ENCODE assay signal across 27 cellular contexts in the genomic region with DNA sequence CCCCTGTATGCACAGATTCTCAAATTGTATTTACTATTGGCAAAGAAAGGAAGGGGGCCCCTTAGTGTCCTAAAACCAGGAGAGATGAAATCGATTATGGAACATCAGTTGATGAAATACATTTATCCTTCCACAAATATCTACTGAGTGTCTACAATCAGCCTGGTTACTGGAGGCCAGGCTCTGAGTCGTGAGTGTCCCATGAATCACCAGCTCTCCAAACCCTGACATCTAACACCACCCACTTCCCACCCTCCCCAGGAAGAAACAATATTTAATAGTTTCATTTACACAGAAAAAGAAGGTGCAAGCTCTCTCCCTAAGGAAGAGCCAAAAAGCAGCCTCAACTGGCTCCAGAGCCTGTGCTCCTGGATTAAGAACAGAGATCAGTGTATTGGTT. TPM values are rescaled to one million over a fixed set of nuclear protein-coding genes. Genes with fewer than 3 reads are reported as not detected.
DNase-seq lines count a peak whose midpoint lies in the region; ATAC-seq and TF ChIP-seq lines count a peak whose summit lies in the region.
"Had no signal": no experiment of that assay in that cellular context is flagged by ENCODE, and none has a peak within 500 bp of the region (broad histone marks: within the 10 kb centered on the region; RNA-seq: fewer than 3 reads in every experiment).

No MANE protein-coding gene starts in this region.

- BruUV-seq in PC-9 (replicated peaks; lab: Mats Ljungman, UMichigan), result no TSS peak

- H3K4me1 Mint-ChIP-seq in T-helper 2 cell treated with Interferon-gamma antibody and Interleukin-4, amounts not matched to agents 5 μg/mL and 100 μg/mL, for 36 hours (ENCODE audit: low read depth), result peaks cover 25% of the 10 kb centered on the region
- H3K4me1 Mint-ChIP-seq in CD4-positive, alpha-beta T cell (ENCODE audit: low read depth), result peaks cover 5% of the 10 kb centered on the region
- peaks cover 27% of the 10 kb centered on the region for H3K4me1 Mint-ChIP-seq in activated CD8-positive, alpha-beta T cell treated with anti-CD3 and anti-CD28 coated beads, Interleukin-2, amount 10 ng/mL, durations not matched to agents 7 days and 5 days (ENCODE audit: low read depth)

- H3K27me3 Mint-ChIP-seq in T-helper 2 cell treated with Interferon-gamma antibody and Interleukin-4, amounts not matched to agents 5 μg/mL and 100 μg/mL, for 36 hours (ENCODE audit: low read depth), result peaks cover 3% of the 10 kb centered on the region
- H3K27me3 Mint-ChIP-seq in CD4-positive, alpha-beta T cell, result peaks cover 34% of the 10 kb centered on the region
- peaks cover 18% of the 10 kb centered on the region for H3K27me3 Mint-ChIP-seq in activated CD8-positive, alpha-beta T cell treated with anti-CD3 and anti-CD28 coated beads, Interleukin-2, amount 10 ng/mL, durations not matched to agents 7 days and 5 days (ENCODE audit: low read depth)

- intact Hi-C loops in CD4-positive, alpha-beta T cell (cut with DNase I, micrococcal nuclease), result no loop called here
- intact Hi-C loops in PC-9 (cut with micrococcal nuclease; ENCODE audit: unreplicated experiment), result no loop called here

- H3K9me3 ChIP-seq in CD4-positive, alpha-beta T cell (ENCODE audit: control insufficient read depth, low read length), result no peaks in the 10 kb centered on the region
- no peaks in the 10 kb centered on the region for H3K9me3 ChIP-seq in PC-9 (ENCODE audit: insufficient read depth, low read depth)
- H3K9me3 ChIP-seq: ascending aorta, HAP-1, MG63, psoas muscle, upper lobe of left lung had no signal

- no peaks in the 10 kb centered on the region for H3K9me3 Mint-ChIP-seq in T-helper 2 cell treated with Interferon-gamma antibody and Interleukin-4, amounts not matched to agents 5 μg/mL and 100 μg/mL, for 36 hours
- no peaks in the 10 kb centered on the region for H3K9me3 Mint-ChIP-seq in CD4-positive, alpha-beta T cell
- no peaks in the 10 kb centered on the region for H3K9me3 Mint-ChIP-seq in activated CD8-positive, alpha-beta T cell treated with anti-CD3 and anti-CD28 coated beads, Interleukin-2, amount 10 ng/mL, durations not matched to agents 7 days and 5 days (ENCODE audit: insufficient read depth)
- H3K9me3 Mint-ChIP-seq: activated naive CD4-positive, alpha-beta T cell treated with anti-CD3 and anti-CD28 coated beads for 36 hours; mesothelial cell of epicardium; nephron progenitor cell had no signal

- peak overlapping the region; percentile 81 for H3K4me2 ChIP-seq in PC-9

- no peak overlapping the region for H3K27ac ChIP-seq in CD4-positive, alpha-beta T cell (ENCODE audit: low read depth, low read length)
- H3K27ac ChIP-seq in PC-9 (peak overlapping the region; percentile 94), foreskin keratinocyte (peak overlapping the region; percentile 42)
- H3K27ac ChIP-seq: ascending aorta had no signal

- peaks cover 4% of the 10 kb centered on the region for H3K27me3 ChIP-seq in CD4-positive, alpha-beta T cell (ENCODE audit: control insufficient read depth, insufficient read depth, low read length)
- H3K27me3 ChIP-seq in PC-9 (ENCODE audit: insufficient read depth, low read depth) (no peaks in the 10 kb centered on the region), foreskin keratinocyte (no peaks in the 10 kb centered on the region)
- H3K27me3 ChIP-seq: ascending aorta, MG63, upper lobe of left lung had no signal

- no peak for ATAC-seq in CD4-positive, alpha-beta T cell (ENCODE audit: poor library complexity)
- no peak for ATAC-seq in foreskin keratinocyte
- no peak for ATAC-seq in activated CD8-positive, alpha-beta T cell treated with anti-CD3 and anti-CD28 coated beads, Interleukin-2, amount 10 ng/mL, durations not matched to agents 7 days and 5 days
- ATAC-seq: activated CD4-positive, CD25-positive, alpha-beta regulatory T cell treated with anti-CD3 and anti-CD28 coated beads, Interleukin-2, amount 50 U/mL, for 24 hours had no signal

- no peaks in the 10 kb centered on the region for H4K20me1 ChIP-seq in PC-9 (ENCODE audit: insufficient read depth)

- no peak for TF ChIP-seq CTCF in CD4-positive, alpha-beta T cell (IDR thresholded peaks at IDR 0.05)
- TF ChIP-seq CTCF in PC-9 (conservative IDR thresholded peaks at IDR 0.05), result no peak
- no peak for TF ChIP-seq CTCF in foreskin keratinocyte (conservative IDR thresholded peaks at IDR 0.05)

- peaks cover 41% of the 10 kb centered on the region for H3K4me1 ChIP-seq in PC-9 (replicated peaks; ENCODE audit: insufficient read depth)
- H3K4me1 ChIP-seq in foreskin keratinocyte, result peaks cover 23% of the 10 kb centered on the region

- H3K4me3 Mint-ChIP-seq in T-helper 2 cell treated with Interferon-gamma antibody and Interleukin-4, amounts not matched to agents 5 μg/mL and 100 μg/mL, for 36 hours, result peak overlapping the region; percentile 18
- peak overlapping the region; percentile 13 for H3K4me3 Mint-ChIP-seq in CD4-positive, alpha-beta T cell
- no peak overlapping the region for H3K4me3 Mint-ChIP-seq in activated CD8-positive, alpha-beta T cell treated with anti-CD3 and anti-CD28 coated beads, Interleukin-2, amount 10 ng/mL, durations not matched to agents 7 days and 5 days
- H3K4me3 Mint-ChIP-seq: nephron progenitor cell had no signal

- no peak overlapping the region for H2AFZ ChIP-seq in PC-9

- peaks cover 34% of the 10 kb centered on the region for H3F3A ChIP-seq in PC-9 (ENCODE audit: insufficient read depth, low read depth)

- POLR2A ChIA-PET in CD4-positive, alpha-beta T cell (lab: Charles Lee), result no interaction called here
- POLR2A ChIA-PET in PC-9 (lab: Charles Lee; ENCODE audit: unreplicated experiment), result no interaction called here
- POLR2A ChIA-PET in activated CD8-positive, alpha-beta T cell treated with anti-CD3 and anti-CD28 coated beads, Interleukin-2, amount 10 ng/mL, durations not matched to agents 7 days and 5 days (lab: Charles Lee), result no interaction called here

- no peaks in the 10 kb centered on the region for H3K79me2 ChIP-seq in PC-9 (ENCODE audit: low read depth)

- CTCF ChIA-PET in CD4-positive, alpha-beta T cell (lab: Charles Lee), result no interaction called here
- CTCF ChIA-PET in PC-9 (lab: Charles Lee), result no interaction called here
- CTCF ChIA-PET in activated CD8-positive, alpha-beta T cell treated with anti-CD3 and anti-CD28 coated beads, Interleukin-2, amount 10 ng/mL, durations not matched to agents 7 days and 5 days (lab: Charles Lee), result interaction anchor here (1.8 kb wide), 1 partner anchor 44 kb away, joined by 7 read pairs; no protein-coding TSS in a partner anchor

- no peaks in the 10 kb centered on the region for H3K36me3 Mint-ChIP-seq in T-helper 2 cell treated with Interferon-gamma antibody and Interleukin-4, amounts not matched to agents 5 μg/mL and 100 μg/mL, for 36 hours (ENCODE audit: low read depth)
- H3K36me3 Mint-ChIP-seq in CD4-positive, alpha-beta T cell (ENCODE audit: low read depth), result no peaks in the 10 kb centered on the region
- H3K36me3 Mint-ChIP-seq in activated CD8-positive, alpha-beta T cell treated with anti-CD3 and anti-CD28 coated beads, Interleukin-2, amount 10 ng/mL, durations not matched to agents 7 days and 5 days (ENCODE audit: low read depth), result no peaks in the 10 kb centered on the region
- H3K36me3 Mint-ChIP-seq: mesothelial cell of epicardium had no signal

- H3K36me3 ChIP-seq in PC-9 (ENCODE audit: low read depth), result no peaks in the 10 kb centered on the region
- H3K36me3 ChIP-seq: ascending aorta, HAP-1, MG63, upper lobe of left lung had no signal

- H3K4me3 ChIP-seq in PC-9, result no peak overlapping the region
- H3K4me3 ChIP-seq: ascending aorta, HAP-1, MG63, psoas muscle, skin epidermis had no signal

- H3K9me2 ChIP-seq in PC-9 (ENCODE audit: insufficient read depth), result no peaks in the 10 kb centered on the region

- no peak overlapping the region for H3K27ac Mint-ChIP-seq in T-helper 2 cell treated with Interferon-gamma antibody and Interleukin-4, amounts not matched to agents 5 μg/mL and 100 μg/mL, for 36 hours
- no peak overlapping the region for H3K27ac Mint-ChIP-seq in CD4-positive, alpha-beta T cell
- no peak overlapping the region for H3K27ac Mint-ChIP-seq in activated CD8-positive, alpha-beta T cell treated with anti-CD3 and anti-CD28 coated beads, Interleukin-2, amount 10 ng/mL, durations not matched to agents 7 days and 5 days
- H3K27ac Mint-ChIP-seq: activated naive CD4-positive, alpha-beta T cell treated with anti-CD3 and anti-CD28 coated beads for 36 hours; mesothelial cell of epicardium; nephron progenitor cell had no signal

- DNase-seq in T-helper 2 cell treated with Interferon-gamma antibody and Interleukin-4, amounts not matched to agents 5 μg/mL and 100 μg/mL, for 36 hours (ENCODE audit: low spot score), result no peak
- DNase-seq in T-helper 2 cell (no peak), PC-9 (no peak), foreskin keratinocyte (peak in 1 of 2 donors; percentile 22), globus pallidus (ENCODE audit: low spot score) (no peak), SW480 (ENCODE audit: low spot score) (no peak)
- DNase-seq in CD4-positive, alpha-beta T cell, result no peak
- no peak for DNase-seq in activated CD8-positive, alpha-beta T cell treated with anti-CD3 and anti-CD28 coated beads, Interleukin-2, amount 10 ng/mL, durations not matched to agents 7 days and 5 days
- DNase-seq: 8988T; activated naive CD4-positive, alpha-beta T cell treated with anti-CD3 and anti-CD28 coated beads for 36 hours; cerebellar nuclear complex; DMS153; effector memory CD4-positive, alpha-beta T cell; hippocampal formation; kidney; MG63; NCI-H1436 treated with DMSO at 0.1 percent for 48 hours; NCI-H2171 treated with DMSO at 0.1 percent for 48 hours; nephron progenitor cell; stimulated activated CD4-positive, alpha-beta T cell treated with anti-CD3 and anti-CD28 coated beads, Interleukin-4, amount 100 ng/mL, for 24 hours; upper lobe of left lung had no signal

RNA-seq across cellular contexts. Expression of a gene that starts 25.2 kb away (rescaled TPM):
- 1 to 10 TPM; 3.6 to 3.9 TPM for total RNA-seq in CD4-positive, alpha-beta T cell
- total RNA-seq in PC-9 (2021) (13.8 and 20.4 TPM in 2 replicates), foreskin keratinocyte (19.5 and 27.6 TPM in 2 replicates)
- polyA plus RNA-seq in foreskin keratinocyte, result 14.8 and 19.0 TPM in 2 replicates
- under 1 TPM; 0.42 TPM for total RNA-seq in activated CD8-positive, alpha-beta T cell treated with anti-CD3 and anti-CD28 coated beads, Interleukin-2, amount 10 ng/mL, durations not matched to agents 7 days and 5 days
